In the genomic region with DNA sequence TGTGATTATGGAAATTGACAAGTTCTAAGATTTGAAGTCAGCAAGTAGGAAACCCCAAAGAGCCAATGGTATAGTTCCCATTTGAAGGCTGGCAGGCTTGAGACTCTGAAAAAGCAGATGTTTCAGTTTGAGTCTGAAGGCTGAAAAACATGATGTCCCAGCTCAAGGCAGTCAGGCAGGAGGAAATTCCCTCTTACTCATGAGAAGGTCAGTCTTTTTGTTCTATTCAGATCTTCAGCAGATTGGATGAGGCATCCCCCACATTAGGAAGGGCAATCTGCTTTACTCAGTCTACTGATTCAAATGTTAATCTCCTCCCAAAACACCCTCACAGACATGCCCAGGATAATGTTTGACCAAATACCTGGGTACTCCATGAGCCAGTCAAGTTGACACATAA, we compare ENCODE assay signal across 10 cellular contexts.
A peak's percentile ranks its signal among the peaks of the same experiment; 100 is the strongest.
DNase-seq lines count a peak whose midpoint lies in the region; ATAC-seq and TF ChIP-seq lines count a peak whose summit lies in the region.
"Had no signal": no experiment of that assay in that cellular context is flagged by ENCODE, and none has a peak within 500 bp of the region (broad histone marks: within the 10 kb centered on the region; RNA-seq: fewer than 3 reads in every experiment).

No MANE protein-coding gene starts in this region.

- DNase-seq in DMS 273 (lab: John Stamatoyannopoulos, UW; ENCODE audit: unreplicated experiment) (peak; percentile 26), DMS 273 treated with DMSO at 0.1 percent for 48 hours (lab: John Stamatoyannopoulos, UW) (no peak), foreskin fibroblast (peak; percentile 1 to 38), AG08396 (ENCODE audit: low spot score) (no peak), T-helper 9 cell (no peak), BE2C (no peak)
- DNase-seq: amygdala, NCI-H1694 treated with DMSO at 0.1 percent for 48 hours had no signal

- peaks cover 5% of the 10 kb centered on the region; the same call in 1 of the 2 replicates for H3K4me1 ChIP-seq in BE2C

- no peaks in the 10 kb centered on the region for H3K27me3 ChIP-seq in BE2C

- peak; percentile 90 for ATAC-seq in GM21576 (IDR thresholded peaks at IDR 0.05; ENCODE audit: unreplicated experiment)
- ATAC-seq in HG03378 (IDR thresholded peaks at IDR 0.05; ENCODE audit: unreplicated experiment) = peak; percentile 93

- TF ChIP-seq CTCF in foreskin fibroblast (IDR thresholded peaks at IDR 0.05; ENCODE audit: low read depth, low read length) (no peak), BE2C (IDR thresholded peaks at IDR 0.05; ENCODE audit: low read depth, low read length) (no peak)

- H3K4me3 ChIP-seq in foreskin fibroblast (ENCODE audit: low read depth in 1 of 2, low read length in 2 of 2) (no peak overlapping the region), BE2C (ENCODE audit: low read depth, low read length) (no peak overlapping the region)

- H3K9me3 ChIP-seq in BE2C = no peaks in the 10 kb centered on the region

- H3K36me3 ChIP-seq in BE2C = no peaks in the 10 kb centered on the region

Comparison
In these comparisons a context has a peak if more than half of its experiments do, and no peak if none do; other contexts are left out.
1. DNase-seq: peak in DMS 273 (single experiment) and foreskin fibroblast (2 of 2); none in DMS 273 treated with DMSO at 0.1 percent for 48 hours (single experiment), AG08396 (single experiment), T-helper 9 cell (single experiment) and BE2C (single experiment).